In genomic region chr2:237717366-237718276, GRCh38 we compare ENCODE assay signal across 1 cellular context.
TF ChIP-seq lines count a peak whose summit lies in the region.

No MANE protein-coding gene starts in this region.

TF ChIP-seq in GM23338, 12 proteins besides CTCF, POLR2A, EP300 and RAD21 (continued from another document):
- TF ChIP-seq REST (IDR thresholded peaks at IDR 0.05; ENCODE audit: unreplicated experiment) (no peak), EZH2 (IDR thresholded peaks at IDR 0.05; ENCODE audit: low read depth, unreplicated experiment) (no peak), CREB1 (CRISPR knock-in tag; IDR thresholded peaks at IDR 0.05; ENCODE audit: low read depth) (no peak), POLR2AphosphoS5 (IDR thresholded peaks at IDR 0.05; ENCODE audit: low read depth) (no peak), ETS1 (IDR thresholded peaks at IDR 0.05) (no peak), ZNF331 (CRISPR knock-in tag; IDR thresholded peaks at IDR 0.05; ENCODE audit: low read depth) (no peak), ZNF114 (CRISPR knock-in tag; IDR thresholded peaks at IDR 0.05) (no peak)
